In the genomic region with DNA sequence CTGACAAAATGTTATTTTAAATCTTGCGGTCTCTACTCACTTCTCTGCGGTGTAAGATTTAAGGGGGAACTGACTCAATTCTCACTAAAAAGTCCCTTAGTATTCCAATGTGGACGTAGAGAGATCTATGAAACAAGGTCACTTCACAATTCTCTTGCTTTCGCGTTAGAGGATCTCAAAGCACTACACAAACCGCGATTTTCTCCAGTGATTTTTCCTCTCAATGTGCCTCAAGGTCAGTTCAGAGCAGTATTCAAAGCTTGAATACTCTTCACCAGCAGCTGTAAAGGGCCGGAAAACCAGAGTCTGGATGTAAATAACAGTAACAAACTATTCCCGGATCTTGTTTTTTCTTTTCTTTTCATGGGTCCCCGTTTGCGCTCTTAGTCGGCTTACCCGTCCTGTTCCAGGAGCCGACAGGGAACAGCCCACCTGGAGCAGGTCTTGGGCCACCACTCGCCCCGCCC, we compare ENCODE assay signal across 8 cellular contexts.
DNase-seq lines count a peak whose midpoint lies in the region; TF ChIP-seq lines count a peak whose summit lies in the region.

No MANE protein-coding gene starts in this region.

- H3K36me3 ChIP-seq in BJ (ENCODE audit: control insufficient read depth, insufficient read depth, low read length) = no peaks in the 10 kb centered on the region
- no peaks in the 10 kb centered on the region for H3K36me3 ChIP-seq in NT2/D1 (ENCODE audit: insufficient read depth, insufficient read length, low read length)
- H3K36me3 ChIP-seq in osteoblast (ENCODE audit: insufficient read depth, low read length) = no peaks in the 10 kb centered on the region

- H3K9me3 ChIP-seq in NT2/D1 (ENCODE audit: insufficient read depth, low read length) (no peaks in the 10 kb centered on the region), osteoblast (ENCODE audit: low read depth, low read length) (no peaks in the 10 kb centered on the region)

- H2AFZ ChIP-seq in osteoblast (ENCODE audit: low read length) = peak overlapping the region; percentile 94

- H3K79me2 ChIP-seq in osteoblast (ENCODE audit: insufficient read depth, low read length) = no peaks in the 10 kb centered on the region

- TF ChIP-seq CTCF in BJ (IDR thresholded peaks at IDR 0.05; ENCODE audit: insufficient read depth, low read depth, low read length) (no peak), fibroblast of villous mesenchyme (IDR thresholded peaks at IDR 0.05; ENCODE audit: insufficient read depth, low read depth, low read length) (no peak), osteoblast (IDR thresholded peaks at IDR 0.05; ENCODE audit: extremely low read depth, low read depth, low read length) (no peak), GM10248 (IDR thresholded peaks at IDR 0.05; ENCODE audit: control extremely low read depth, extremely low read depth, low read depth, missing control alignments) (no peak)

- DNase-seq in BJ (ENCODE audit: low read depth) (no peak), NT2/D1 (ENCODE audit: low read depth, low spot score) (no peak), fibroblast of villous mesenchyme (ENCODE audit: low read depth) (no peak), osteoblast (ENCODE audit: insufficient read length, low spot score, missing footprints) (no peak), GM10248 (ENCODE audit: extremely low spot score) (no peak), DMS79 (lab: John Stamatoyannopoulos, UW) (no peak), GM19238 (ENCODE audit: insufficient read length, low spot score) (no peak), NAMALWA (ENCODE audit: low spot score) (no peak)

- peak overlapping the region; percentile 47 for H3K4me3 ChIP-seq in BJ (ENCODE audit: low read depth, low read length)
- H3K4me3 ChIP-seq in NT2/D1 (ENCODE audit: insufficient read length, low read depth) = peak overlapping the region; percentile 41
- peak overlapping the region; percentile 64 for H3K4me3 ChIP-seq in fibroblast of villous mesenchyme (ENCODE audit: low read depth, low read length)
- peak overlapping the region; percentile 73 for H3K4me3 ChIP-seq in osteoblast (ENCODE audit: insufficient read depth, low read length)

- no peaks in the 10 kb centered on the region for H3K4me1 ChIP-seq in NT2/D1 (ENCODE audit: insufficient read depth, insufficient read length)
- peaks cover 26% of the 10 kb centered on the region for H3K4me1 ChIP-seq in osteoblast (ENCODE audit: insufficient read depth, low read length)

- no peak overlapping the region for H3K9ac ChIP-seq in NT2/D1 (ENCODE audit: insufficient read length, low read depth)

- no peak overlapping the region for H3K27ac ChIP-seq in osteoblast (ENCODE audit: low read depth, low read length)

- H3K27me3 ChIP-seq in BJ (ENCODE audit: control insufficient read depth, insufficient read depth, low read length) = peaks cover 30% of the 10 kb centered on the region
- peaks cover 62% of the 10 kb centered on the region for H3K27me3 ChIP-seq in NT2/D1 (ENCODE audit: insufficient read depth, insufficient read length)
- H3K27me3 ChIP-seq in osteoblast (ENCODE audit: insufficient read depth, low read length) = peaks cover 44% of the 10 kb centered on the region

- POLR2A ChIA-PET in BJ (lab: Charles Lee) = interaction anchor here (0.6 kb wide), 1 partner anchor 802 kb away, joined by 3 read pairs; no protein-coding TSS in a partner anchor
- POLR2A ChIA-PET in GM10248 (lab: Yijun Ruan, JAX) = no interaction called here

- H3K4me2 ChIP-seq in osteoblast (ENCODE audit: insufficient read depth, low read length) = peak overlapping the region; percentile 99

- CTCF ChIA-PET in BJ (lab: Yijun Ruan, JAX) = interaction anchor here (0.7 to 1.1 kb wide), 5 partner anchors 13 to 587 kb away, joined by 3 to 5 read pairs (median 3); no protein-coding TSS in a partner anchor
- CTCF ChIA-PET in GM10248 (lab: Yijun Ruan, JAX) = interaction anchor here (0.7 to 1.7 kb wide), 7 partner anchors 15 to 562 kb away, joined by 3 to 6 read pairs (median 3); no protein-coding TSS in a partner anchor

- H4K20me1 ChIP-seq in osteoblast (ENCODE audit: insufficient read depth, low read length) = no peaks in the 10 kb centered on the region
